In genomic region chr12:91202390-91202789, GRCh38 we compare ENCODE assay signal across 9 cellular contexts. TPM values are rescaled to one million over a fixed set of nuclear protein-coding genes. Genes with fewer than 3 reads are reported as not detected.
"Had no signal": no experiment of that assay in that cellular context is flagged by ENCODE, and none has a peak within 500 bp of the region (broad histone marks: within the 10 kb centered on the region; RNA-seq: fewer than 3 reads in every experiment).

No MANE protein-coding gene starts in this region.

- H2AFZ ChIP-seq: GM23338 had no signal

- H3K4me3 ChIP-seq: GM23338 had no signal

- H3K36me3 Mint-ChIP-seq: IgD-negative memory B cell had no signal

- H3K27ac ChIP-seq: HL-60 had no signal

- H3K4me2 ChIP-seq: GM23338 had no signal

- ATAC-seq: GM23338, HepG2 had no signal

- DNase-seq: H9, HCEC 1CT, KBM-7 had no signal

- H3K4me3 Mint-ChIP-seq: GM23338, H9, IgD-negative memory B cell had no signal

- H3K27me3 Mint-ChIP-seq: IgD-negative memory B cell had no signal

- H3K27ac Mint-ChIP-seq: GM23338, H9 had no signal

RNA-seq across cellular contexts. Expression of gene DCN, which starts 19.8 kb away (rescaled TPM):
- total RNA-seq: GM23338, H1, H9, HepG2, HT1080 had no signal
- polyA plus RNA-seq: GM23338, H1, HepG2, IgD-negative memory B cell had no signal
